30 cellular contexts compared by ENCODE assay signal in the genomic region with DNA sequence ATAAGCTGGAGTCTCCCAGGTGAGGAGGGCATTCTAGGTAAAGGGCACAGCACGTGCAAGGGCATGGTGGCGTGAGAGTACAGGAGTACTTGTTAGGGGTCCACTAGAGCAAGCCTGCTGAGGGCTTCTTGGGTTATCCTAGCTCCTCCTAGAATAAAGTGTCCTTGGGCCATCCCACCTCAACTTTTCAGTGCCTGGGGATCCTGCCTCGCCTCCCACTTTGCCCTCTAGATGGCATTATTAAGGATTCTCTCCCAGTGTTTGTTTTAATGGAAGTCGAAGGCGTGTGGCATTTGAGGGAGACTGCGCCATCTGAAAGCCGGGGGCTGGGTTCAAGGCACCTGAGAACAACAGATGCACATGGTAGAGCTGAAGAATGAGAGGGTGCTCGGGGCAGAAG.
A peak's percentile ranks its signal among the peaks of the same experiment; 100 is the strongest.
DNase-seq lines count a peak whose midpoint lies in the region; ATAC-seq, FAIRE-seq and TF ChIP-seq lines count a peak whose summit lies in the region.
"Had no signal": no experiment of that assay in that cellular context is flagged by ENCODE, and none has a peak within 500 bp of the region (broad histone marks: within the 10 kb centered on the region; RNA-seq: fewer than 3 reads in every experiment).

No MANE protein-coding gene starts in this region.

- H3K14ac ChIP-seq in H1 (ENCODE audit: insufficient read length) = no peak overlapping the region

- peaks cover 17% of the 10 kb centered on the region for H3K4me1 ChIP-seq in BE2C
- no peaks in the 10 kb centered on the region for H3K4me1 ChIP-seq in HCT116 (ENCODE audit: control insufficient read depth in 1 of 2, insufficient read depth in 2 of 2, low read length in 2 of 2)
- H3K4me1 ChIP-seq in H1 (replicated peaks in 1 of 4; ENCODE audit: control insufficient read depth in 3 of 4, insufficient read depth in 4 of 4, low read length in 3 of 4) = peaks cover 9 to 25% (median 17%) of the 10 kb centered on the region in 4 experiments
- H3K4me1 ChIP-seq in parathyroid adenoma = no peaks in the 10 kb centered on the region
- H3K4me1 ChIP-seq: foreskin keratinocyte, SJSA1 had no signal

- H3K9ac ChIP-seq in HCT116 (ENCODE audit: low read length) (no peak overlapping the region), H1 (replicated peaks in 1 of 4; ENCODE audit: extremely low read depth in 1 of 4, low read depth in 3 of 4, low read length in 3 of 4) (no peak overlapping the region), parathyroid adenoma (no peak overlapping the region)

- TF ChIP-seq POLR2A in HCT116 (IDR thresholded peaks at IDR 0.05; ENCODE audit: borderline replicate concordance, extremely low read depth, insufficient read depth, insufficient read length) = no peak
- no peak for TF ChIP-seq POLR2A in H1 (IDR thresholded peaks at IDR 0.05; ENCODE audit: control extremely low read depth in 1 of 2, low read depth in 2 of 2, low read length in 2 of 2)

- no peak overlapping the region for H2BK120ac ChIP-seq in H1 (replicated peaks; ENCODE audit: low read depth, low read length)

- TF ChIP-seq EP300 in H1 (IDR thresholded peaks at IDR 0.05; ENCODE audit: borderline replicate concordance in 1 of 2, low read depth in 2 of 2, low read length in 2 of 2) = no peak

- no peaks in the 10 kb centered on the region for H4K20me1 ChIP-seq in HCT116 (ENCODE audit: insufficient read depth)
- H4K20me1 ChIP-seq in H1 (replicated peaks in 1 of 2; ENCODE audit: control insufficient read depth in 1 of 2, insufficient read depth in 2 of 2, low read length in 2 of 2) = no peaks in the 10 kb centered on the region

- H3K36me3 ChIP-seq in BE2C = no peaks in the 10 kb centered on the region
- no peaks in the 10 kb centered on the region for H3K36me3 ChIP-seq in HCT116 (ENCODE audit: control insufficient read depth in 1 of 2, insufficient read depth in 2 of 2, low read length in 2 of 2)
- H3K36me3 ChIP-seq in H1 (ENCODE audit: control insufficient read depth in 2 of 4, insufficient read depth in 4 of 4, low read length in 3 of 4) = no peaks in the 10 kb centered on the region
- H3K36me3 ChIP-seq in parathyroid adenoma (ENCODE audit: control insufficient read depth, insufficient read depth, low read length) = no peaks in the 10 kb centered on the region
- H3K36me3 ChIP-seq: heart right ventricle, prostate gland, SJSA1, stomach, tibial nerve had no signal

- peak overlapping the region; percentile 93; the same call in 1 of the 2 replicates for H2BK12ac ChIP-seq in H1 (ENCODE audit: low read depth, low read length)

- peak overlapping the region; percentile 24 for H3K4ac ChIP-seq in H1 (replicated peaks; ENCODE audit: insufficient read length, low read depth, low read length)

- H3K9me3 ChIP-seq in BE2C = no peaks in the 10 kb centered on the region
- H3K9me3 ChIP-seq in HCT116 (ENCODE audit: control insufficient read depth in 1 of 2, insufficient read depth in 1 of 2, low read depth in 1 of 2, low read length in 2 of 2) = no peaks in the 10 kb centered on the region
- no peaks in the 10 kb centered on the region for H3K9me3 ChIP-seq in H1 (ENCODE audit: insufficient read depth in 2 of 2, low read depth in 1 of 2, low read length in 1 of 2)
- no peaks in the 10 kb centered on the region for H3K9me3 ChIP-seq in parathyroid adenoma (ENCODE audit: control insufficient read depth, low read length)
- H3K9me3 ChIP-seq: heart right ventricle, prostate gland, SJSA1, stomach, tibial nerve had no signal

- peak overlapping the region; percentile 25; the same call in 1 of the 2 replicates for H2BK15ac ChIP-seq in H1 (ENCODE audit: low read length)

- BruUV-seq in HCT116 (replicated peaks; lab: Mats Ljungman, UMichigan) = no TSS peak

- H3K4me2 ChIP-seq in HCT116 (ENCODE audit: low read length) (no peak overlapping the region), H1 (ENCODE audit: insufficient read depth in 1 of 2, low read depth in 2 of 2, low read length in 2 of 2) (0 out of 4 replicates have a peak overlapping the region, but pooled peaks have one; percentile 6 to 17), parathyroid adenoma (ENCODE audit: low read length) (no peak overlapping the region)

- CTCF ChIA-PET in HCT116 (lab: Charles Lee) (interaction anchor here (0.7 to 1.7 kb wide), 4 partner anchors 9 to 73 kb away, joined by 3 to 10 read pairs (median 4); no protein-coding TSS in a partner anchor), H1 (lab: Charles Lee; ENCODE audit: partially characterized antibody) (interaction anchor here (0.8 to 7.8 kb wide), 28 partner anchors 12 to 185 kb away, joined by 3 to 53 read pairs (median 6); partner anchors contain the start of gene SELENON)

- H4K5ac ChIP-seq in H1 (ENCODE audit: insufficient read length, low read depth, low read length) = no peak overlapping the region

- peak overlapping the region; percentile 94; the same call in 1 of the 2 replicates for H2AK5ac ChIP-seq in H1 (ENCODE audit: low read depth, low read length)

- no peak overlapping the region for H3K23ac ChIP-seq in H1 (ENCODE audit: insufficient read length)

- H3K18ac ChIP-seq in H1 (ENCODE audit: extremely low read depth, low read length) = peak overlapping the region; percentile 17; the same call in 1 of the 2 replicates

- no peak for FAIRE-seq in H1 (lab: Jason Lieb, UNC)
- FAIRE-seq: GM12891, H54, TTC549 had no signal

- no peak overlapping the region for H3K56ac ChIP-seq in H1 (replicated peaks; ENCODE audit: insufficient read length, low read depth, low read length)

- POLR2A ChIA-PET in HCT116 (lab: Charles Lee) = no interaction called here
- POLR2A ChIA-PET in H1 (lab: Charles Lee; ENCODE audit: partially characterized antibody) = interaction anchor here (0.5 to 2.7 kb wide), 6 partner anchors 9 to 143 kb away, joined by 3 to 13 read pairs (median 4); no protein-coding TSS in a partner anchor

- no peaks in the 10 kb centered on the region for H3K23me2 ChIP-seq in H1 (ENCODE audit: low read depth, low read length)

- DNase-seq in BE2C = no peak
- no peak for DNase-seq in HCT116 (ENCODE audit: low read depth, low spot score)
- DNase-seq in H1 (ENCODE audit: low read depth in 1 of 2, low spot score in 2 of 2) = no peak
- no peak for DNase-seq in GM19240 (ENCODE audit: insufficient read length, low spot score)
- DNase-seq: activated CD4-positive, alpha-beta memory T cell treated with anti-CD3 and anti-CD28 coated beads for 36 hours; activated CD4-positive, CD25-positive, alpha-beta regulatory T cell treated with anti-CD3 and anti-CD28 coated beads, Interleukin-2, amount 50 U/mL, for 72 hours; activated CD8-positive, alpha-beta memory T cell treated with anti-CD3 and anti-CD28 coated beads, Interleukin-2, amount 50 U/mL, for 4 hours; activated naive CD4-positive, alpha-beta T cell treated with anti-CD3 and anti-CD28 coated beads, Interleukin-2, amount 50 U/mL, for 16 hours; CD4-positive, CD25-positive, alpha-beta regulatory T cell; DMS 273 treated with DMSO at 0.1 percent for 48 hours; effector memory CD4-positive, alpha-beta T cell; foreskin keratinocyte; heart right ventricle; KG1; MM.1S; NCI-H1417 treated with DMSO at 0.1 percent for 48 hours; NCI-H2081 treated with DMSO at 0.1 percent for 48 hours; NCI-H748 treated with DMSO at 0.1 percent for 48 hours; stomach had no signal

- 84% methylated on average over 8 of the region's 8 CpGs; no CpG with 5 or more reads in 1 of the 2 experiments for WGBS in H1 (ENCODE audit: extremely low coverage in 1 of 2, insufficient coverage in 1 of 2, insufficient read length in 1 of 2, insufficient replicate concordance in 2 of 2, low coverage in 1 of 2, low lambda C conversion rate in 2 of 2, missing lambda C conversion rate in 1 of 2), 2 experiments

- H4K8ac ChIP-seq in H1 (ENCODE audit: extremely low read depth, insufficient read depth, low read length) = no peak overlapping the region

- H2AFZ ChIP-seq in HCT116 (ENCODE audit: low read depth, low read length, poor library complexity, severe bottlenecking) = no peak overlapping the region
- no peak overlapping the region for H2AFZ ChIP-seq in H1 (ENCODE audit: low read length)
- no peak overlapping the region for H2AFZ ChIP-seq in parathyroid adenoma

- TF ChIP-seq RAD21 in HCT116 (IDR thresholded peaks at IDR 0.05; ENCODE audit: low read depth) (peak; percentile 23; the same call in 1 of the 2 replicates), H1 (IDR thresholded peaks at IDR 0.05 in 1 of 2, conservative IDR thresholded peaks at IDR 0.05 in 1 of 2; ENCODE audit: low read depth in 2 of 2, low read length in 2 of 2) (peak in 1 of 2 experiments; percentile 19; a peak in 1 of 4 replicates)

- no peaks in the 10 kb centered on the region for H3K27me3 ChIP-seq in BE2C
- H3K27me3 ChIP-seq in HCT116 (ENCODE audit: insufficient read depth, low read length) = no peaks in the 10 kb centered on the region
- H3K27me3 ChIP-seq in H1 (replicated peaks in 1 of 4; ENCODE audit: control insufficient read depth in 3 of 4, extremely low read depth in 1 of 4, insufficient read depth in 3 of 4, low read length in 3 of 4) = no peaks in the 10 kb centered on the region
- H3K27me3 ChIP-seq in parathyroid adenoma (ENCODE audit: control insufficient read depth, insufficient read depth, low read length) = no peaks in the 10 kb centered on the region
- H3K27me3 ChIP-seq: heart right ventricle, stomach, tibial nerve had no signal

- no peaks in the 10 kb centered on the region for H3K79me2 ChIP-seq in HCT116 (ENCODE audit: insufficient read depth, low read length)
- H3K79me2 ChIP-seq in H1 (ENCODE audit: control insufficient read depth in 1 of 2, insufficient read depth in 2 of 2, low read length in 2 of 2) = no peaks in the 10 kb centered on the region
- H3K79me2 ChIP-seq in parathyroid adenoma = no peaks in the 10 kb centered on the region

- H3K4me3 ChIP-seq in BE2C (ENCODE audit: low read depth, low read length) = no peak overlapping the region
- no peak overlapping the region for H3K4me3 ChIP-seq in HCT116 (replicated peaks in 1 of 2; ENCODE audit: low read depth in 1 of 2, low read length in 2 of 2)
- no peak overlapping the region for H3K4me3 ChIP-seq in H1 (ENCODE audit: extremely low read depth in 1 of 4, insufficient read depth in 2 of 4, low read depth in 3 of 4, low read length in 4 of 4)
- no peak overlapping the region for H3K4me3 ChIP-seq in parathyroid adenoma (ENCODE audit: low read depth, low read length)
- H3K4me3 ChIP-seq: coronary artery, heart right ventricle, prostate gland, SJSA1, skin epidermis, stomach, tibial nerve had no signal

- ATAC-seq in HCT116 (peak; percentile 63), HG02852 (IDR thresholded peaks at IDR 0.05; ENCODE audit: unreplicated experiment) (no peak), GM21390 (IDR thresholded peaks at IDR 0.05; ENCODE audit: unreplicated experiment) (no peak)
- ATAC-seq: foreskin keratinocyte, heart right ventricle had no signal

- intact Hi-C loops in HCT116 (cut with micrococcal nuclease) = no loop called here

- peak overlapping the region; percentile 45 for H4K91ac ChIP-seq in H1 (replicated peaks; ENCODE audit: insufficient read length, low read length)

- H2BK5ac ChIP-seq in H1 (ENCODE audit: low read depth, low read length) = peak overlapping the region; percentile 58; the same call in 1 of the 2 replicates

- RAD21 ChIA-PET in HCT116 (lab: Charles Lee; ENCODE audit: low non-redundant PET in 1 of 2, low total read pairs in 2 of 2, uncharacterized antibody in 2 of 2, unreplicated experiment in 2 of 2) = no interaction called here

- peak overlapping the region; percentile 96 for H2BK20ac ChIP-seq in H1 (ENCODE audit: low read length)

- peak; percentile 1; the same call in 1 of the 2 replicates for TF ChIP-seq CTCF in BE2C (IDR thresholded peaks at IDR 0.05; ENCODE audit: low read depth, low read length)
- peak; percentile 20 to 34 (median 30); a peak in 5 of 6 replicates for TF ChIP-seq CTCF in HCT116 (IDR thresholded peaks at IDR 0.05 in 2 of 3, conservative IDR thresholded peaks at IDR 0.05 in 1 of 3; ENCODE audit: borderline replicate concordance in 1 of 3, insufficient read depth in 1 of 3, low read depth in 2 of 3, low read length in 2 of 3)
- peak in 1 of 3 experiments; percentile 37; a peak in 2 of 4 replicates for TF ChIP-seq CTCF in H1 (IDR thresholded peaks at IDR 0.05; ENCODE audit: control extremely low read depth in 1 of 3, insufficient read depth in 1 of 3, low read depth in 1 of 3, low read length in 3 of 3)
- peak; percentile 9 for TF ChIP-seq CTCF in parathyroid adenoma (IDR thresholded peaks at IDR 0.05)

- H3K27ac ChIP-seq in HCT116 (ENCODE audit: low read depth, low read length) (no peak overlapping the region), H1 (ENCODE audit: low read depth, low read length) (no peak overlapping the region), parathyroid adenoma (no peak overlapping the region)
- H3K27ac ChIP-seq: coronary artery, foreskin keratinocyte, prostate gland, SJSA1, tibial nerve had no signal

- no peaks in the 10 kb centered on the region for H3K79me1 ChIP-seq in H1 (ENCODE audit: low read depth, low read length)

- no peaks in the 10 kb centered on the region for H3K9me2 ChIP-seq in HCT116 (ENCODE audit: insufficient read depth)

Comparison
In these comparisons a context has a peak if more than half of its experiments do, and no peak if none do; other contexts are left out.
1. H3K4me2 ChIP-seq: peak in H1 (2 of 2); none in HCT116 (single experiment) and parathyroid adenoma (single experiment).